ENCODE assay signal across 1 cellular context in genomic region chr7:143265017-143265693, GRCh38.
TF ChIP-seq lines count a peak whose summit lies in the region.

No MANE protein-coding gene starts in this region.

TF ChIP-seq in K562, 482 proteins besides CTCF, POLR2A, EP300 and RAD21:
- no peak for TF ChIP-seq ZNF436 (CRISPR knock-in tag; IDR thresholded peaks at IDR 0.05)
- peak; percentile 79 for TF ChIP-seq SPI1 (IDR thresholded peaks at IDR 0.05; ENCODE audit: borderline replicate concordance, low read depth, low read length)
- TF ChIP-seq, protein P1, sequence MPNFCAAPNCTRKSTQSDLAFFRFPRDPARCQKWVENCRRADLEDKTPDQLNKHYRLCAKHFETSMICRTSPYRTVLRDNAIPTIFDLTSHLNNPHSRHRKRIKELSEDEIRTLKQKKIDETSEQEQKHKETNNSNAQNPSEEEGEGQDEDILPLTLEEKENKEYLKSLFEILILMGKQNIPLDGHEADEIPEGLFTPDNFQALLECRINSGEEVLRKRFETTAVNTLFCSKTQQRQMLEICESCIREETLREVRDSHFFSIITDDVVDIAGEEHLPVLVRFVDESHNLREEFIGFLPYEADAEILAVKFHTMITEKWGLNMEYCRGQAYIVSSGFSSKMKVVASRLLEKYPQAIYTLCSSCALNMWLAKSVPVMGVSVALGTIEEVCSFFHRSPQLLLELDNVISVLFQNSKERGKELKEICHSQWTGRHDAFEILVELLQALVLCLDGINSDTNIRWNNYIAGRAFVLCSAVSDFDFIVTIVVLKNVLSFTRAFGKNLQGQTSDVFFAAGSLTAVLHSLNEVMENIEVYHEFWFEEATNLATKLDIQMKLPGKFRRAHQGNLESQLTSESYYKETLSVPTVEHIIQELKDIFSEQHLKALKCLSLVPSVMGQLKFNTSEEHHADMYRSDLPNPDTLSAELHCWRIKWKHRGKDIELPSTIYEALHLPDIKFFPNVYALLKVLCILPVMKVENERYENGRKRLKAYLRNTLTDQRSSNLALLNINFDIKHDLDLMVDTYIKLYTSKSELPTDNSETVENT (CRISPR knock-in tag; IDR thresholded peaks at IDR 0.05): 0 out of 2 replicates have a peak, but pooled peaks have one; percentile 26
TF ChIP-seq in K562: peak in this region for 2.
